In genomic region chr12:104942075-104942474, GRCh38 we compare ENCODE assay signal across 23 cellular contexts.
"Had no signal": no experiment of that assay in that cellular context is flagged by ENCODE, and none has a peak within 500 bp of the region (broad histone marks: within the 10 kb centered on the region; RNA-seq: fewer than 3 reads in every experiment).

No MANE protein-coding gene starts in this region.

- DNase-seq: effector CD4-positive, alpha-beta T cell; endodermal cell; foreskin melanocyte; head of caudate nucleus; lower lobe of right lung; mesenchymal stem cell; midbrain; naive B cell; nephron progenitor cell; psoas muscle; retina; spleen; stimulated activated CD4-positive, alpha-beta T cell treated with anti-CD3 and anti-CD28 coated beads, Interleukin-2, amount 100 ng/mL, for 24 hours; stimulated activated CD4-positive, alpha-beta T cell treated with anti-CD3 and anti-CD28 coated beads, Interleukin-4, amount 100 ng/mL, for 4 hours; stimulated activated naive B cell treated with anti-CD40 and anti-IgM and Interleukin-4, amounts not matched to agents 10 μg/mL and 1 μg/mL and 100 μg/mL, for 72 hours; stimulated activated naive CD8-positive, alpha-beta T cell treated with anti-CD3 and anti-CD28 coated beads, Interleukin-15, amount 100 ng/mL, for 72 hours; testis; upper lobe of right lung had no signal

- ATAC-seq: psoas muscle; sciatic nerve; stimulated activated naive B cell treated with anti-CD40 and anti-IgM and Interleukin-4, amounts not matched to agents 10 μg/mL and 1 μg/mL and 100 μg/mL, for 72 hours; stimulated activated naive CD8-positive, alpha-beta T cell treated with anti-CD3 and anti-CD28 coated beads, Interleukin-15, amount 100 ng/mL, for 72 hours; upper lobe of right lung had no signal

- H3K4me2 ChIP-seq: hepatocyte had no signal

- H3K4me3 ChIP-seq: coronary artery, hepatocyte, lower lobe of right lung, psoas muscle, spleen, testis, tibial nerve, upper lobe of right lung, vagina had no signal

- H2AFZ ChIP-seq: hepatocyte had no signal

- H3K9me3 ChIP-seq: psoas muscle, testis, tibial nerve, upper lobe of right lung, vagina had no signal

- H3K27me3 ChIP-seq: hepatocyte, spleen, testis, tibial nerve, upper lobe of right lung, vagina had no signal

- H3K27ac ChIP-seq: coronary artery, hepatocyte, lower lobe of right lung, psoas muscle, spleen, testis, tibial nerve, upper lobe of right lung, vagina had no signal

- H3K36me3 ChIP-seq: lower lobe of right lung, spleen, tibial nerve, upper lobe of right lung, vagina had no signal

- H3K4me1 ChIP-seq: lower lobe of right lung, psoas muscle, spleen, testis, tibial nerve, upper lobe of right lung, vagina had no signal
